Comparison of ENCODE assay signal across 1 cellular context in genomic region chr7:54757711-54758110, GRCh38.
TF ChIP-seq lines count a peak whose summit lies in the region.

No MANE protein-coding gene starts in this region.

TF ChIP-seq in K562, 482 proteins besides CTCF, POLR2A, EP300 and RAD21 (continued from another document):
- TF ChIP-seq, protein P1, sequence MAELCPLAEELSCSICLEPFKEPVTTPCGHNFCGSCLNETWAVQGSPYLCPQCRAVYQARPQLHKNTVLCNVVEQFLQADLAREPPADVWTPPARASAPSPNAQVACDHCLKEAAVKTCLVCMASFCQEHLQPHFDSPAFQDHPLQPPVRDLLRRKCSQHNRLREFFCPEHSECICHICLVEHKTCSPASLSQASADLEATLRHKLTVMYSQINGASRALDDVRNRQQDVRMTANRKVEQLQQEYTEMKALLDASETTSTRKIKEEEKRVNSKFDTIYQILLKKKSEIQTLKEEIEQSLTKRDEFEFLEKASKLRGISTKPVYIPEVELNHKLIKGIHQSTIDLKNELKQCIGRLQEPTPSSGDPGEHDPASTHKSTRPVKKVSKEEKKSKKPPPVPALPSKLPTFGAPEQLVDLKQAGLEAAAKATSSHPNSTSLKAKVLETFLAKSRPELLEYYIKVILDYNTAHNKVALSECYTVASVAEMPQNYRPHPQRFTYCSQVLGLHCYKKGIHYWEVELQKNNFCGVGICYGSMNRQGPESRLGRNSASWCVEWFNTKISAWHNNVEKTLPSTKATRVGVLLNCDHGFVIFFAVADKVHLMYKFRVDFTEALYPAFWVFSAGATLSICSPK (IDR thresholded peaks at IDR 0.05; ENCODE audit: borderline replicate concordance) = no peak
- TF ChIP-seq CEBPG (CRISPR knock-in tag; IDR thresholded peaks at IDR 0.05) (peak; percentile 41; the same call in 1 of the 2 replicates), CEBPG (tag; conservative IDR thresholded peaks at IDR 0.05 in 1 of 2, IDR thresholded peaks at IDR 0.05 in 1 of 2) (peak; percentile 72 to 92), TRIM24 (IDR thresholded peaks at IDR 0.05) (no peak)
- TF ChIP-seq, protein P2, sequence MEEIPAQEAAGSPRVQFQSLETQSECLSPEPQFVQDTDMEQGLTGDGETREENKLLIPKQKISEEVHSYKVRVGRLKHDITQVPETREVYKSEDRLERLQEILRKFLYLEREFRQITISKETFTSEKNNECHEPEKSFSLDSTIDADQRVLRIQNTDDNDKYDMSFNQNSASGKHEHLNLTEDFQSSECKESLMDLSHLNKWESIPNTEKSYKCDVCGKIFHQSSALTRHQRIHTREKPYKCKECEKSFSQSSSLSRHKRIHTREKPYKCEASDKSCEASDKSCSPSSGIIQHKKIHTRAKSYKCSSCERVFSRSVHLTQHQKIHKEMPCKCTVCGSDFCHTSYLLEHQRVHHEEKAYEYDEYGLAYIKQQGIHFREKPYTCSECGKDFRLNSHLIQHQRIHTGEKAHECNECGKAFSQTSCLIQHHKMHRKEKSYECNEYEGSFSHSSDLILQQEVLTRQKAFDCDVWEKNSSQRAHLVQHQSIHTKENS (CRISPR knock-in tag; IDR thresholded peaks at IDR 0.05) = no peak
